ENCODE assay signal across 13 cellular contexts in the genomic region with DNA sequence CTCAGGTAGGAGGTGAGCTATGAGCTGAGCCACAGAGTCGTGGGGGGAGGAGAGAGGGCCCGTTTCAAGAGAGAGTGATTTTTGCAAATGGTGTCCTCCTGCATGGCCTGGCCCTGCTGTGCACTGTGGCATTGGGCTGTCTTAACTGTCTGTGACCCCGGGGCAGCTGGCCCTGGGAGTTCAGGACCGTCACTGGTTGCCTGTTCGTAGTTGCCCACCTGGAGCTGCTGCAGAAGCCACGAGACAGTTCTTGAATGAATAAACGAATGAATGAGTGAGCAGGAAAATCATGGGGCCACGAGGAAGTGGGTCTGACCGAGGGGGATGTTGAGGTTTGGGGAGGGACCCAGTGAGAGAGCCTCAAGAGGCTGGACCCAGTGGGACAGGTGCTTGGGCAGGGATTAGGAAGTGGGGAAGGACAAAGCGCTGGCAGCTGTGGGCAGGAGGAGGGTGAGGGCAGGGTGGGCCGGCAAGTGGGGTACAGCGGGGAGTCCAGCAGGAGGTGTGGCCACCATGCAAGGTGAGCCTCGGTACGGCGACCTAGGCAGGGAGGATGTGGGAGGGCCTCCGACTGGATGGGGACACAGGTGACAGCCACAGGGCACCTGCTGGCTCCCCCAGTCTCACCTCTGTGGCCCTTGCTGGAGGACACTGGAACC. TPM values are rescaled to one million over a fixed set of nuclear protein-coding genes. Genes with fewer than 3 reads are reported as not detected.
DNase-seq lines count a peak whose midpoint lies in the region; ATAC-seq and TF ChIP-seq lines count a peak whose summit lies in the region.
"Had no signal": no experiment of that assay in that cellular context is flagged by ENCODE, and none has a peak within 500 bp of the region (broad histone marks: within the 10 kb centered on the region; RNA-seq: fewer than 3 reads in every experiment).

No MANE protein-coding gene starts in this region.

- no peaks in the 10 kb centered on the region for H3K9me3 Mint-ChIP-seq in activated CD4-positive, alpha-beta memory T cell treated with anti-CD3 and anti-CD28 coated beads for 36 hours
- H3K9me3 Mint-ChIP-seq: HFFc6 had no signal

- H3K4me1 Mint-ChIP-seq in activated CD4-positive, alpha-beta memory T cell treated with anti-CD3 and anti-CD28 coated beads for 36 hours (ENCODE audit: low read depth) = peaks cover 51% of the 10 kb centered on the region

- POLR2A ChIA-PET in activated CD4-positive, alpha-beta memory T cell treated with anti-CD3 and anti-CD28 coated beads for 36 hours (lab: Charles Lee) = no interaction called here

- TF ChIP-seq CTCF in BE2C (IDR thresholded peaks at IDR 0.05; ENCODE audit: low read depth, low read length) = no peak

- H3K4me3 Mint-ChIP-seq in activated CD4-positive, alpha-beta memory T cell treated with anti-CD3 and anti-CD28 coated beads for 36 hours = peak overlapping the region; percentile 44
- H3K4me3 Mint-ChIP-seq: HFFc6 had no signal

- DNase-seq in BE2C (peak; percentile 4), left lobe of liver (ENCODE audit: low spot score) (peak; percentile 43), DMS53 treated with DMSO at 0.1 percent for 48 hours (lab: John Stamatoyannopoulos, UW; ENCODE audit: unreplicated experiment) (no peak)
- DNase-seq in activated CD4-positive, alpha-beta memory T cell treated with anti-CD3 and anti-CD28 coated beads for 36 hours = peak; percentile 59
- no peak for DNase-seq in stimulated activated CD4-positive, alpha-beta T cell treated with anti-CD3 and anti-CD28 coated beads, Interleukin-4, amount 100 ng/mL, for 1 hour
- DNase-seq: HFFc6, NCI-H2227 treated with DMSO at 0.1 percent for 48 hours, SW 1271 had no signal

- intact Hi-C loops in activated CD4-positive, alpha-beta memory T cell treated with anti-CD3 and anti-CD28 coated beads for 36 hours (cut with micrococcal nuclease) = no loop called here

- CTCF ChIA-PET in activated CD4-positive, alpha-beta memory T cell treated with anti-CD3 and anti-CD28 coated beads for 36 hours (lab: Charles Lee) = no interaction called here

- H3K4me1 ChIP-seq in BE2C = peaks cover 20% of the 10 kb centered on the region

- no peak overlapping the region for H3K4me3 ChIP-seq in BE2C (ENCODE audit: low read depth, low read length)
- H3K4me3 ChIP-seq: tibial nerve had no signal

- H3K9me3 ChIP-seq in BE2C = no peaks in the 10 kb centered on the region
- H3K9me3 ChIP-seq: neutrophil had no signal

- peak overlapping the region; percentile 6 for H3K27ac Mint-ChIP-seq in activated CD4-positive, alpha-beta memory T cell treated with anti-CD3 and anti-CD28 coated beads for 36 hours
- H3K27ac Mint-ChIP-seq: HFFc6 had no signal

- no peaks in the 10 kb centered on the region for H3K36me3 Mint-ChIP-seq in activated CD4-positive, alpha-beta memory T cell treated with anti-CD3 and anti-CD28 coated beads for 36 hours

- no peaks in the 10 kb centered on the region for H3K27me3 ChIP-seq in BE2C
- H3K27me3 ChIP-seq: tibial nerve had no signal

- H3K36me3 ChIP-seq in BE2C = no peaks in the 10 kb centered on the region
- H3K36me3 ChIP-seq: neutrophil, tibial nerve had no signal

- H3K27me3 Mint-ChIP-seq in activated CD4-positive, alpha-beta memory T cell treated with anti-CD3 and anti-CD28 coated beads for 36 hours = no peaks in the 10 kb centered on the region

- ATAC-seq in GM19463 (IDR thresholded peaks at IDR 0.05; ENCODE audit: unreplicated experiment) (peak; percentile 23), left lobe of liver (no peak), GM19395 (IDR thresholded peaks at IDR 0.05; ENCODE audit: unreplicated experiment) (no peak), GM21786 (IDR thresholded peaks at IDR 0.05; ENCODE audit: unreplicated experiment) (no peak)

RNA-seq across cellular contexts. Expression of a gene that starts 10.1 kb away (rescaled TPM):
- polyA plus RNA-seq in BE2C (2012; ENCODE audit: insufficient read depth, insufficient read length, low read depth) = 11.6 TPM
- 1 to 10 TPM; 8.6 to 8.8 TPM for total RNA-seq in activated CD4-positive, alpha-beta memory T cell treated with anti-CD3 and anti-CD28 coated beads for 36 hours
- 29.3 TPM for total RNA-seq in left lobe of liver

RNA-seq across cellular contexts. Expression of a gene that starts 54.0 kb away (rescaled TPM):
- polyA plus RNA-seq in BE2C (2012; ENCODE audit: insufficient read depth, insufficient read length, low read depth) = 0.19 TPM
- total RNA-seq in activated CD4-positive, alpha-beta memory T cell treated with anti-CD3 and anti-CD28 coated beads for 36 hours = under 1 TPM; 0.39 to 0.45 TPM
- 1.1 TPM for total RNA-seq in left lobe of liver

Comparison
In these comparisons a context has a peak if more than half of its experiments do, and no peak if none do; other contexts are left out.
1. DNase-seq: peak in BE2C (single experiment), activated CD4-positive, alpha-beta memory T cell treated with anti-CD3 and anti-CD28 coated beads for 36 hours (single experiment) and left lobe of liver (single experiment); none in DMS53 treated with DMSO at 0.1 percent for 48 hours (single experiment) and stimulated activated CD4-positive, alpha-beta T cell treated with anti-CD3 and anti-CD28 coated beads, Interleukin-4, amount 100 ng/mL, for 1 hour (single experiment).